Comparison of ENCODE assay signal across 17 cellular contexts in genomic region chr1:107286125-107286524, GRCh38.
"Had no signal": no experiment of that assay in that cellular context is flagged by ENCODE, and none has a peak within 500 bp of the region (broad histone marks: within the 10 kb centered on the region; RNA-seq: fewer than 3 reads in every experiment).

No MANE protein-coding gene starts in this region.

- H3K9me3 Mint-ChIP-seq: activated CD4-positive, alpha-beta memory T cell treated with anti-CD3 and anti-CD28 coated beads for 36 hours; natural killer cell treated with Interleukin-12 subunit alpha and Interleukin-12 subunit beta and Interleukin-15 and Interleukin-18, amount 100 ng/mL, for 72 hours; stimulated activated naive CD8-positive, alpha-beta T cell treated with anti-CD3 and anti-CD28 coated beads, Interleukin-15, amount 100 ng/mL, for 72 hours had no signal

- DNase-seq: activated CD4-positive, alpha-beta memory T cell treated with anti-CD3 and anti-CD28 coated beads for 36 hours; activated T-cell treated with anti-CD3 and anti-CD28 coated beads for 4 hours; amniotic stem cell; dermis blood vessel endothelial cell; effector memory CD4-positive, alpha-beta T cell; foreskin keratinocyte; glutamatergic neuron; hippocampal formation; lower lobe of right lung; right lobe of liver; small intestine; stimulated activated CD4-positive, alpha-beta T cell treated with anti-CD3 and anti-CD28 coated beads, Interleukin-15, amount 100 ng/mL, for 24 hours; stimulated activated CD4-positive, alpha-beta T cell treated with anti-CD3 and anti-CD28 coated beads, Interleukin-2, amount 100 ng/mL, for 48 hours; stimulated activated naive CD8-positive, alpha-beta T cell treated with anti-CD3 and anti-CD28 coated beads, Interleukin-15, amount 100 ng/mL, for 72 hours; trophoblast cell had no signal

- H3K27ac Mint-ChIP-seq: activated CD4-positive, alpha-beta memory T cell treated with anti-CD3 and anti-CD28 coated beads for 36 hours; activated naive CD8-positive, alpha-beta T cell; natural killer cell treated with Interleukin-12 subunit alpha and Interleukin-12 subunit beta and Interleukin-15 and Interleukin-18, amount 100 ng/mL, for 72 hours; stimulated activated naive CD8-positive, alpha-beta T cell treated with anti-CD3 and anti-CD28 coated beads, Interleukin-15, amount 100 ng/mL, for 72 hours had no signal

- H3K4me1 Mint-ChIP-seq: stimulated activated naive CD8-positive, alpha-beta T cell treated with anti-CD3 and anti-CD28 coated beads, Interleukin-15, amount 100 ng/mL, for 72 hours had no signal

- H3K4me3 Mint-ChIP-seq: activated CD4-positive, alpha-beta memory T cell treated with anti-CD3 and anti-CD28 coated beads for 36 hours; activated naive CD8-positive, alpha-beta T cell; natural killer cell treated with Interleukin-12 subunit alpha and Interleukin-12 subunit beta and Interleukin-15 and Interleukin-18, amount 100 ng/mL, for 72 hours; stimulated activated naive CD8-positive, alpha-beta T cell treated with anti-CD3 and anti-CD28 coated beads, Interleukin-15, amount 100 ng/mL, for 72 hours had no signal

- ATAC-seq: foreskin keratinocyte; lower lobe of right lung; natural killer cell treated with Interleukin-12 subunit alpha and Interleukin-12 subunit beta and Interleukin-15 and Interleukin-18, amount 100 ng/mL, for 72 hours; right lobe of liver; stimulated activated naive CD8-positive, alpha-beta T cell treated with anti-CD3 and anti-CD28 coated beads, Interleukin-15, amount 100 ng/mL, for 72 hours had no signal

- H3K36me3 Mint-ChIP-seq: activated CD4-positive, alpha-beta memory T cell treated with anti-CD3 and anti-CD28 coated beads for 36 hours; activated naive CD8-positive, alpha-beta T cell; natural killer cell treated with Interleukin-12 subunit alpha and Interleukin-12 subunit beta and Interleukin-15 and Interleukin-18, amount 100 ng/mL, for 72 hours had no signal
